ENCODE assay signal across 1 cellular context in the genomic region with DNA sequence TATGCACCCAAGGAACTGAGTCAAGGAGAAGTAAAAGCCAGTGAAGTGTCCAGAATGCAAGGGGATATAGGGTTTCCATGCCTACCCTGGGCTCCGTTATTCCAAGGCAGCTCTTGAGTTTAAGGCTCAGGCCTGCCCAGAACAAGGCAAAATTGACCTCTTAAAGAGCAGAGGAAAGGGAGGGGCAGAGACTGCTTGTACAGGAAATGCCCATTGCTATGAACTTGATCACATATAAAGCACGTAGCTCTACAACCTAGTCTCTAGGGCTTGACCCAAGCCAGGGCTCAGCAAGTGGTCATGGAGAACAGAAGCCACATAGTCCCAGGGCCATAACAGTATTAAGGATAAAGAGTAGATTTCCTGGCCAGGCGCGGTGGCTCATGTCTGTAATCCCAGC.
TF ChIP-seq lines count a peak whose summit lies in the region.

No MANE protein-coding gene starts in this region.

TF ChIP-seq in endothelial cell of umbilical vein, 7 proteins besides CTCF, POLR2A, EP300 and RAD21:
- no peak for TF ChIP-seq FOS (IDR thresholded peaks at IDR 0.05; ENCODE audit: borderline replicate concordance, insufficient read depth, low read length)
- TF ChIP-seq MYC (IDR thresholded peaks at IDR 0.05; ENCODE audit: low read depth, low read length) = no peak
- TF ChIP-seq, protein P1, sequence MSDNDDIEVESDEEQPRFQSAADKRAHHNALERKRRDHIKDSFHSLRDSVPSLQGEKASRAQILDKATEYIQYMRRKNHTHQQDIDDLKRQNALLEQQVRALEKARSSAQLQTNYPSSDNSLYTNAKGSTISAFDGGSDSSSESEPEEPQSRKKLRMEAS (IDR thresholded peaks at IDR 0.05; ENCODE audit: insufficient read depth, insufficient read length) = no peak
- TF ChIP-seq GATA2 (IDR thresholded peaks at IDR 0.05; ENCODE audit: insufficient read depth, insufficient read length, low read depth, low read length) = no peak
- no peak for TF ChIP-seq POLR2AphosphoS5 (IDR thresholded peaks at IDR 0.05; ENCODE audit: insufficient read depth, low read depth, low read length)
- no peak for TF ChIP-seq JUN (IDR thresholded peaks at IDR 0.05; ENCODE audit: borderline replicate concordance, insufficient read depth, insufficient read length, low read depth)
- TF ChIP-seq EZH2 (IDR thresholded peaks at IDR 0.05; ENCODE audit: borderline replicate concordance, low read depth, low read length, severe bottlenecking) = no peak
